In the genomic region with DNA sequence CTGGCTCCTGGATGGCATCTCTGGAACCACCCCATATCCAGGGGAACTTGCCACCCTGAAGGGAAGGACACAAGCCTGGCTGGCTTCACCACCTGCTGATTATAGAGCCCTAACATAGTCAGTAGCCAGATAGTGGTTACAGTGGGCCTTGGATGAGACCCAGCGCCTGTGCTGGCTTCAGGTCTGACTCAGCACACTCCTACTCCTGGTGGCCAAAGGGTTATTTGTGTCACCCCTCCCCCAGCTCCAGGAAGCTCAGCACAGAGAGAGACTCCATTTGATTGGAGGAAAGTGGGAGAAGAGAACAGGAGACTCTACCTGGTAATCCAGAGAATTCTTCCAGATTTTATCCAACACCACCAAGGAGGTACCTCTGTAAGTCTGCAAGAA, we compare ENCODE assay signal across 9 cellular contexts. TPM values are rescaled to one million over a fixed set of nuclear protein-coding genes. Genes with fewer than 3 reads are reported as not detected.
DNase-seq lines count a peak whose midpoint lies in the region; ATAC-seq, FAIRE-seq and TF ChIP-seq lines count a peak whose summit lies in the region.
"Had no signal": no experiment of that assay in that cellular context is flagged by ENCODE, and none has a peak within 500 bp of the region (broad histone marks: within the 10 kb centered on the region; RNA-seq: fewer than 3 reads in every experiment).

No MANE protein-coding gene starts in this region.

- H3K9me2 ChIP-seq in GM23338 (ENCODE audit: insufficient read depth) (0 out of 2 replicates have a peak, but pooled peaks cover 4% of the 10 kb centered on the region), hepatocyte (replicated peaks; ENCODE audit: insufficient read depth) (no peaks in the 10 kb centered on the region)

- H3K4me3 Mint-ChIP-seq in GM23338 = no peak overlapping the region

- H3K27ac ChIP-seq in GM23338 (ENCODE audit: low read depth) (no peak overlapping the region), hepatocyte (peak overlapping the region; percentile 88), SJCRH30 (no peak overlapping the region)

- no peaks in the 10 kb centered on the region for H3K27me3 ChIP-seq in GM23338 (ENCODE audit: insufficient read depth)
- H3K27me3 ChIP-seq in hepatocyte = no peaks in the 10 kb centered on the region
- H3K27me3 ChIP-seq in SJCRH30 = no peaks in the 10 kb centered on the region

- peaks cover 42% of the 10 kb centered on the region for H3K36me3 Mint-ChIP-seq in GM23338 (ENCODE audit: low read depth)

- intact Hi-C loops in lower leg skin (cut with DNase I; ENCODE audit: low total_unique reads) = no loop called here

- no peak for FAIRE-seq in HTR-8/SVneo (lab: Jason Lieb, UNC)

- H3K36me3 ChIP-seq in GM23338 (ENCODE audit: insufficient read depth) (0 out of 2 replicates have a peak, but pooled peaks cover 7% of the 10 kb centered on the region), hepatocyte (replicated peaks; ENCODE audit: insufficient read depth, low read depth) (no peaks in the 10 kb centered on the region), SJCRH30 (no peaks in the 10 kb centered on the region)

- H3K4me1 ChIP-seq in GM23338 (ENCODE audit: insufficient read depth) (peaks cover 18% of the 10 kb centered on the region; the same call in 1 of the 2 replicates), hepatocyte (ENCODE audit: insufficient read depth) (peaks cover 11% of the 10 kb centered on the region), SJCRH30 (no peaks in the 10 kb centered on the region)

- no peak overlapping the region for H2AFZ ChIP-seq in GM23338
- no peak overlapping the region for H2AFZ ChIP-seq in hepatocyte

- DNase-seq in ELF-1 (ENCODE audit: low read depth, low spot score) (peak; percentile 70), GM23338 (ENCODE audit: low spot score) (peak; percentile 41), NCI-H69 (lab: John Stamatoyannopoulos, UW) (peak; percentile 61), hepatocyte (ENCODE audit: low spot score) (peak; percentile 11), epidermal melanocyte (ENCODE audit: insufficient read length, low spot score) (no peak), SJCRH30 (no peak), HTR-8/SVneo (ENCODE audit: insufficient read length, low spot score) (no peak), lower leg skin (ENCODE audit: low spot score in 2 of 2) (no peak)
- DNase-seq: NCI-H2081 had no signal

- H3K4me3 ChIP-seq in GM23338 (peak overlapping the region; percentile 22; the same call in 1 of the 2 replicates), hepatocyte (no peak overlapping the region), SJCRH30 (no peak overlapping the region), lower leg skin (ENCODE audit: low read depth, poor library complexity, severe bottlenecking) (no peak overlapping the region)

- TF ChIP-seq POLR2A in lower leg skin (IDR thresholded peaks at IDR 0.05) = no peak

- peaks cover 8% of the 10 kb centered on the region for H3K9me3 ChIP-seq in hepatocyte (ENCODE audit: low read depth)
- peaks cover 21% of the 10 kb centered on the region for H3K9me3 ChIP-seq in SJCRH30 (replicated peaks)

- peak overlapping the region; percentile 68 for H3K27ac Mint-ChIP-seq in GM23338

- H3K4me2 ChIP-seq in GM23338 (peak overlapping the region; percentile 61; the same call in 1 of the 2 replicates), hepatocyte (no peak overlapping the region)

- TF ChIP-seq CTCF in GM23338 (conservative IDR thresholded peaks at IDR 0.05; ENCODE audit: low read depth in 2 of 2) = no peak
- TF ChIP-seq CTCF in hepatocyte (IDR thresholded peaks at IDR 0.05; ENCODE audit: poor library complexity) = no peak
- TF ChIP-seq CTCF in lower leg skin (IDR thresholded peaks at IDR 0.05) = no peak

- H4K20me1 ChIP-seq in GM23338 (replicated peaks; ENCODE audit: insufficient read depth) (no peaks in the 10 kb centered on the region), hepatocyte (ENCODE audit: insufficient read depth, poor library complexity, severe bottlenecking) (peaks cover under 1% of the 10 kb centered on the region)

- 78% methylated on average over 1 of the region's 1 CpG for WGBS in hepatocyte (ENCODE audit: low lambda C conversion rate, missing lambda C conversion rate)
- WGBS in lower leg skin, 2 donors = 100% methylated on average over 1 of the region's 1 CpG; no CpG with 5 or more reads in 1 of the 2 donors

- ATAC-seq in GM23338 = peak; percentile 93

- peaks cover 7% of the 10 kb centered on the region for H3K27me3 Mint-ChIP-seq in GM23338 (ENCODE audit: insufficient read depth, low read depth, poor library complexity)

- peaks cover 32% of the 10 kb centered on the region for H3K9me3 Mint-ChIP-seq in GM23338

- peaks cover 13% of the 10 kb centered on the region for H3K4me1 Mint-ChIP-seq in GM23338

- no peaks in the 10 kb centered on the region for H3F3A ChIP-seq in GM23338 (replicated peaks; ENCODE audit: low read depth)

- peaks cover 60% of the 10 kb centered on the region for H3K79me2 ChIP-seq in GM23338 (replicated peaks; ENCODE audit: insufficient read depth)
- peaks cover 94% of the 10 kb centered on the region for H3K79me2 ChIP-seq in hepatocyte

TF ChIP-seq in GM23338, 12 proteins besides CTCF, POLR2A, EP300 and RAD21:
- TF ChIP-seq POLR2AphosphoS5 (IDR thresholded peaks at IDR 0.05; ENCODE audit: low read depth) (no peak), EZH2 (IDR thresholded peaks at IDR 0.05; ENCODE audit: low read depth, unreplicated experiment) (no peak), REST (IDR thresholded peaks at IDR 0.05; ENCODE audit: unreplicated experiment) (no peak), EZH2phosphoT487 (IDR thresholded peaks at IDR 0.05; ENCODE audit: unreplicated experiment) (no peak)
TF ChIP-seq in GM23338: peak in this region for 0.

RNA-seq across cellular contexts. Expression of gene SNX14, which starts 12.8 kb away (rescaled TPM):
- 32.0 and 39.4 TPM in 2 replicates for total RNA-seq in GM23338 (2014; rRNA removed; shearing (Covaris generic))
- 19.9 and 23.1 TPM in 2 replicates for polyA plus RNA-seq in GM23338 (2016; fragmentation: Nextera tagmentation; extraction: Ambion mirVana)
- total RNA-seq in hepatocyte = 140 and 192 TPM in 2 replicates
- 46.7 and 58.4 TPM in 2 replicates for polyA plus RNA-seq in hepatocyte
- total RNA-seq in SJCRH30 (2014; rRNA removed; shearing (Covaris generic)) = 85.3 and 85.7 TPM in 2 replicates
- 10 to 100 TPM; 38.3 to 75.3 (median 56.6) TPM for total RNA-seq in lower leg skin

Comparison
In these comparisons a context has a peak if more than half of its experiments do, and no peak if none do; other contexts are left out.
1. DNase-seq: peak in ELF-1 (single experiment), GM23338 (single experiment), NCI-H69 (single experiment) and hepatocyte (single experiment); none in epidermal melanocyte (single experiment), SJCRH30 (0 of 2), HTR-8/SVneo (single experiment) and lower leg skin (0 of 2).